Comparison of ENCODE assay signal across 8 cellular contexts in the genomic region with DNA sequence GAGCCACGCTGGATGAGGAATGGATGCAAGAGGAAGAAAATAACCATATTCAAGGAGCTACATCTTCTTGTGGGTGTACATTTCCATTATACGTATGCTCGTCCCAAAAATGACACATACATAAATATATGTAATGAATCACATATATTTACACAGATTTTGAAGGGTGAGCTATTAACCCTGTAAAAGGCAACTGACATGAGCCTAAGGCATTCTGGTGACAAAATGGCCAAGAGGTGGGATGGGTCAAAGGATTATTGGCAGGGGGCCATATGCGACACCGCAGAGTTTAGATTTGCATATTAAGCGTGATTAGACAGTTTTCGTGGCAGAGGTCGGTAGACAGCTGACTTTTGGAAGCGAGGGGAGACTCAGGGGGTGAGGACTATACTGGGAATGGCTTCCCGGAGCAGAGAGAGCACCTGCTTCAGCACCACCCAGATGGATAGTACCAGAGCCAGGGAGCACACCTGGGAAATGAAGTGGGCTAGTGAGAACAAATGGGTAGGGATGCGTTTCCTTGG. TPM values are rescaled to one million over a fixed set of nuclear protein-coding genes. Genes with fewer than 3 reads are reported as not detected.
DNase-seq lines count a peak whose midpoint lies in the region; ATAC-seq, FAIRE-seq and TF ChIP-seq lines count a peak whose summit lies in the region.

No MANE protein-coding gene starts in this region.

- H3K4me3 ChIP-seq in sigmoid colon = peak overlapping the region; percentile 66 to 87 (median 80)

- peaks cover 30% of the 10 kb centered on the region for H3K27me3 Mint-ChIP-seq in activated naive CD8-positive, alpha-beta T cell

- intact Hi-C loops in sigmoid colon (cut with DNase I) = no loop called here

- WGBS in sigmoid colon, 2 donors = 11 to 20% methylated on average over 11 of the region's 11 CpGs

- DNase-seq in DMS79 treated with DMSO at 0.1 percent for 48 hours (lab: John Stamatoyannopoulos, UW) = peak; percentile 83
- peak; percentile 67 for DNase-seq in NCI-H1694 (lab: John Stamatoyannopoulos, UW)
- DNase-seq in iPS DF 19.7 (ENCODE audit: low read depth, low spot score) = peak; percentile 17
- peak; percentile 73 for DNase-seq in sigmoid colon
- DNase-seq in GM19239 (ENCODE audit: insufficient read length, low spot score) = no peak

- H3K36me3 ChIP-seq in sigmoid colon = peaks cover 0 to 16% (median 0%) of the 10 kb centered on the region in 4 donors

- H3K36me3 Mint-ChIP-seq in activated naive CD8-positive, alpha-beta T cell = no peaks in the 10 kb centered on the region

- FAIRE-seq in GM19239 (lab: Jason Lieb, UNC) = no peak

- H3K9me3 Mint-ChIP-seq in activated naive CD8-positive, alpha-beta T cell (ENCODE audit: low read depth) = no peaks in the 10 kb centered on the region

- no peak for TF ChIP-seq POLR2A in sigmoid colon (IDR thresholded peaks at IDR 0.05)

- TF ChIP-seq EP300 in sigmoid colon (IDR thresholded peaks at IDR 0.05) = no peak

- H3K27ac ChIP-seq in sigmoid colon = peak overlapping the region; percentile 81 to 92 (median 86)

- no peak overlapping the region for H3K27ac Mint-ChIP-seq in activated naive CD8-positive, alpha-beta T cell

- peak overlapping the region; percentile 83 for H3K4me3 Mint-ChIP-seq in activated naive CD8-positive, alpha-beta T cell

- H3K4me1 ChIP-seq in sigmoid colon = peaks cover 0 to 20% (median 9%) of the 10 kb centered on the region in 4 donors

- H3K9me3 ChIP-seq in sigmoid colon = no peaks in the 10 kb centered on the region

- ATAC-seq in HG03175 (IDR thresholded peaks at IDR 0.05; ENCODE audit: unreplicated experiment) (no peak), HG02571 (IDR thresholded peaks at IDR 0.05; ENCODE audit: unreplicated experiment) (no peak)

- H3K4me1 Mint-ChIP-seq in activated naive CD8-positive, alpha-beta T cell (ENCODE audit: low read depth) = peaks cover 13% of the 10 kb centered on the region

- no peak for TF ChIP-seq CTCF in sigmoid colon (IDR thresholded peaks at IDR 0.05)

- no peaks in the 10 kb centered on the region for H3K27me3 ChIP-seq in sigmoid colon

RNA-seq across cellular contexts. Expression of gene CNRIP1, which starts 0.4 kb away (rescaled TPM):
- total RNA-seq in sigmoid colon = 10 to 100 TPM; 22.5 to 38.2 (median 32.6) TPM
- polyA plus RNA-seq in sigmoid colon = 10 to 100 TPM in 2 of 3 donors, 1 to 10 TPM in 1; 6.2 to 16.2 (median 10.0) TPM

RNA-seq across cellular contexts. Expression of gene PLEK, which starts 44.9 kb away (rescaled TPM):
- 10 to 100 TPM in 2 of 4 donors, 1 to 10 TPM in 2; 5.8 to 15.2 (median 10.3) TPM for total RNA-seq in sigmoid colon
- polyA plus RNA-seq in sigmoid colon = 10 to 100 TPM; 12.5 to 16.8 (median 12.6) TPM
